Comparison of ENCODE assay signal across 8 cellular contexts in genomic region chr3:146189519-146190173, GRCh38. TPM values are rescaled to one million over a fixed set of nuclear protein-coding genes. Genes with fewer than 3 reads are reported as not detected.
DNase-seq lines count a peak whose midpoint lies in the region; ATAC-seq and TF ChIP-seq lines count a peak whose summit lies in the region.

No MANE protein-coding gene starts in this region.

- H3K36me3 ChIP-seq in CD4-positive, CD25-positive, alpha-beta regulatory T cell (ENCODE audit: control insufficient read depth, insufficient read depth, low read length): no peaks in the 10 kb centered on the region
- H3K36me3 ChIP-seq in MG63: peaks cover 61% of the 10 kb centered on the region

- no peaks in the 10 kb centered on the region for H3K9me3 ChIP-seq in CD4-positive, CD25-positive, alpha-beta regulatory T cell (ENCODE audit: control insufficient read depth in 2 of 2, low read length in 2 of 2)
- H3K9me3 ChIP-seq in MG63: no peaks in the 10 kb centered on the region

- peaks cover 6% of the 10 kb centered on the region for H3K27me3 Mint-ChIP-seq in CD4-positive, CD25-positive, alpha-beta regulatory T cell
- no peaks in the 10 kb centered on the region for H3K27me3 Mint-ChIP-seq in nephron progenitor cell (ENCODE audit: low read depth, poor library complexity)

- H3K4me1 ChIP-seq in CD4-positive, CD25-positive, alpha-beta regulatory T cell (ENCODE audit: control insufficient read depth, insufficient read depth, low read length, poor library complexity, severe bottlenecking): no peaks in the 10 kb centered on the region

- DNase-seq in CD4-positive, CD25-positive, alpha-beta regulatory T cell: peak in 2 of 3 donors; percentile 16 to 42
- peak; percentile 80 for DNase-seq in NCI-H1105 (lab: John Stamatoyannopoulos, UW)
- peak; percentile 22 for DNase-seq in nephron progenitor cell
- DNase-seq in MG63: no peak

- no peaks in the 10 kb centered on the region for H3K4me1 Mint-ChIP-seq in CD4-positive, CD25-positive, alpha-beta regulatory T cell
- H3K4me1 Mint-ChIP-seq in nephron progenitor cell: no peaks in the 10 kb centered on the region

- TF ChIP-seq CTCF in nephron progenitor cell (IDR thresholded peaks at IDR 0.05): peak; percentile 71

- ATAC-seq in CD4-positive, CD25-positive, alpha-beta regulatory T cell (ENCODE audit: low read depth in 2 of 2): peak; percentile 34 to 52
- ATAC-seq in GM18520 (IDR thresholded peaks at IDR 0.05; ENCODE audit: unreplicated experiment) (peak; percentile 86), HG02885 (IDR thresholded peaks at IDR 0.05; ENCODE audit: poor library complexity, unreplicated experiment) (peak; percentile 98), SK-N-SH treated with all-trans-retinoic acid at 6 μM for 48 hours (peak; percentile 97), esophagus mucosa (peak; percentile 74)

- H3K4me3 ChIP-seq in CD4-positive, CD25-positive, alpha-beta regulatory T cell (ENCODE audit: low read depth, low read length): no peak overlapping the region
- H3K4me3 ChIP-seq in MG63: no peak overlapping the region

- no peaks in the 10 kb centered on the region for H3K9me3 Mint-ChIP-seq in CD4-positive, CD25-positive, alpha-beta regulatory T cell
- no peaks in the 10 kb centered on the region for H3K9me3 Mint-ChIP-seq in nephron progenitor cell

- no peaks in the 10 kb centered on the region for H3K27me3 ChIP-seq in CD4-positive, CD25-positive, alpha-beta regulatory T cell (ENCODE audit: control insufficient read depth, insufficient read depth, low read length)
- H3K27me3 ChIP-seq in MG63: no peaks in the 10 kb centered on the region

- no peaks in the 10 kb centered on the region for H3K36me3 Mint-ChIP-seq in CD4-positive, CD25-positive, alpha-beta regulatory T cell
- no peaks in the 10 kb centered on the region for H3K36me3 Mint-ChIP-seq in nephron progenitor cell (ENCODE audit: low read depth)

- H3K27ac Mint-ChIP-seq in CD4-positive, CD25-positive, alpha-beta regulatory T cell: no peak overlapping the region
- no peak overlapping the region for H3K27ac Mint-ChIP-seq in nephron progenitor cell

- no peak overlapping the region for H3K27ac ChIP-seq in CD4-positive, CD25-positive, alpha-beta regulatory T cell (ENCODE audit: insufficient read depth, low read length, poor library complexity, severe bottlenecking)

- no peak overlapping the region for H3K4me3 Mint-ChIP-seq in CD4-positive, CD25-positive, alpha-beta regulatory T cell
- no peak overlapping the region for H3K4me3 Mint-ChIP-seq in nephron progenitor cell

TF ChIP-seq in SK-N-SH treated with all-trans-retinoic acid at 6 μM for 48 hours, 23 proteins besides CTCF, POLR2A, EP300 and RAD21 (continues in another document):
- TF ChIP-seq GLIS3 (CRISPR knock-in tag; IDR thresholded peaks at IDR 0.05) (no peak), TSHZ2 (CRISPR knock-in tag; IDR thresholded peaks at IDR 0.05) (no peak), RARB (CRISPR knock-in tag; IDR thresholded peaks at IDR 0.05) (no peak), ZNF70 (CRISPR knock-in tag; IDR thresholded peaks at IDR 0.05) (no peak), ZNF8 (CRISPR knock-in tag; IDR thresholded peaks at IDR 0.05) (no peak), POU6F1 (CRISPR knock-in tag; IDR thresholded peaks at IDR 0.05; ENCODE audit: borderline replicate concordance, low read depth) (no peak), BACH2 (CRISPR knock-in tag; IDR thresholded peaks at IDR 0.05; ENCODE audit: borderline replicate concordance) (no peak), ISL1 (CRISPR knock-in tag; IDR thresholded peaks at IDR 0.05) (no peak), PATZ1 (CRISPR knock-in tag; IDR thresholded peaks at IDR 0.05; ENCODE audit: borderline replicate concordance) (no peak), OSR1 (CRISPR knock-in tag; IDR thresholded peaks at IDR 0.05) (no peak), ZFP30 (CRISPR knock-in tag; IDR thresholded peaks at IDR 0.05) (no peak), CREB5 (CRISPR knock-in tag; IDR thresholded peaks at IDR 0.05; ENCODE audit: low read depth) (no peak), PPARA (CRISPR knock-in tag; IDR thresholded peaks at IDR 0.05; ENCODE audit: borderline replicate concordance) (no peak), TOX (CRISPR knock-in tag; IDR thresholded peaks at IDR 0.05; ENCODE audit: borderline replicate concordance) (no peak), CSRNP3 (CRISPR knock-in tag; IDR thresholded peaks at IDR 0.05) (no peak), ZC3H10 (CRISPR knock-in tag; IDR thresholded peaks at IDR 0.05) (no peak), ARNTL (CRISPR knock-in tag; IDR thresholded peaks at IDR 0.05; ENCODE audit: borderline replicate concordance, low read depth) (no peak)

RNA-seq across cellular contexts. Expression of gene PLOD2, which starts 28.7 kb away (rescaled TPM):
- 0.52 TPM for total RNA-seq in CD4-positive, CD25-positive, alpha-beta regulatory T cell
- polyA plus RNA-seq in CD4-positive, CD25-positive, alpha-beta regulatory T cell: not detected
- total RNA-seq in esophagus mucosa: 14.5 TPM
- total RNA-seq in MG63 (2014; rRNA removed; shearing (Covaris generic); ENCODE audit: low replicate concordance): 228 and 423 TPM in 2 replicates

Comparison
In these comparisons a context has a peak if more than half of its experiments do, and no peak if none do; other contexts are left out.
1. ATAC-seq: peak in every context shown above with its lines; median percentile 98 in HG02885; 97 in SK-N-SH treated with all-trans-retinoic acid at 6 μM for 48 hours; 86 in GM18520; 74 in esophagus mucosa; 43 in CD4-positive, CD25-positive, alpha-beta regulatory T cell.
2. RNA of gene PLOD2, which starts 28.7 kb away (total RNA-seq): 228 to 423 TPM in MG63; 14.5 TPM in esophagus mucosa (single experiment) and 0.52 TPM in CD4-positive, CD25-positive, alpha-beta regulatory T cell (single experiment); every median in the first group is over 10 times any median in the second.